In the genomic region with DNA sequence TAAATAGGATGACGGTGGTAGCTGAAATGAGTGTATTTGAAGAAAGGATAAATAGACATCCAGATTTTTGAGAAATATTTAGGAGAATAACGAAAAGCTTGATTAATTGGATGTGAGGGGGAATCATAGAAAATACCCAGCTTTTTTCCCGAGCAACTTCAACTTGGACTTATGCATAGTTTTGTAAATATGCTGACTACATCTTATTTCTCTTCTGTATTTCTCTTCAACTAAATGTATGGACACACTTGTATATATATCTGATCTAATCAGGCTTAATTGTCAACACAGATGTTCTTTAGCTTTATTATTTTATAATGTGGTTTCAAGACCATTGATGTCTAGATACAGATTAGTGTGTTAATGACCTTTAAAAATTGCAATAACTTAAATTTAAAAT, we compare ENCODE assay signal across 7 cellular contexts.
"Had no signal": no experiment of that assay in that cellular context is flagged by ENCODE, and none has a peak within 500 bp of the region (broad histone marks: within the 10 kb centered on the region; RNA-seq: fewer than 3 reads in every experiment).

No MANE protein-coding gene starts in this region.

- FAIRE-seq: HTR-8/SVneo had no signal

- H3K9ac ChIP-seq: KMS-11 had no signal

- H3K4me2 ChIP-seq: KMS-11 had no signal

- H3K27ac ChIP-seq: HL-60, KMS-11 had no signal

- DNase-seq: Karpas-422, Kasumi-1, KBM-7, KG1 had no signal
